ENCODE assay signal across 1 cellular context in the genomic region with DNA sequence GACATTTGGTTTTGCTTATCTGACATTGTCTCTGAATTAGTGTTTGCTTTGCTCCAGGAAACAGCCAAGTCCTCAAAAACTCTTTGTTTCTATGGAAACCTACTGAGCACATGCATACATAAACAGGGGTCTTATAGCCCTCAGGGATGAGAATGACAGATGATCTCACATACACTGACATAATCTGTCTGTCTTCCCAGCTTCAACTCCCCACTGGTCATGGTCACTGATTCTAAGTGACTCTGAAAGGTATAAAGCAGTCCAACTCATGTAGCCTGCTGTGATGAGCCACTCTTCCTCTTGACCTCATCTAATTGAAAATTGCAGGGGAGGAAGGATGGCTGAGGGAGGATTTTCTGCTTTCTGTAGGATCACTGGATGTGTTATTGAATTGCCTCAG.
A peak's percentile ranks its signal among the peaks of the same experiment; 100 is the strongest.
TF ChIP-seq lines count a peak whose summit lies in the region.

No MANE protein-coding gene starts in this region.

TF ChIP-seq in HEK293, 187 proteins besides CTCF, POLR2A, EP300 and RAD21 (continued from another document):
- TF ChIP-seq MZF1 (tag by site-specific recombination; IDR thresholded peaks at IDR 0.05; ENCODE audit: borderline replicate concordance) (0 out of 2 replicates have a peak, but pooled peaks have one; percentile 57), ZNF830 (tag by site-specific recombination; IDR thresholded peaks at IDR 0.05; ENCODE audit: low read depth) (no peak), ZNF341 (tag by site-specific recombination; IDR thresholded peaks at IDR 0.05; ENCODE audit: low read depth) (no peak), ZNF549 (tag by site-specific recombination; IDR thresholded peaks at IDR 0.05) (no peak), SP7 (tag by site-specific recombination; IDR thresholded peaks at IDR 0.05) (peak; percentile 98), PRDM1 (tag by site-specific recombination; IDR thresholded peaks at IDR 0.05) (no peak), WT1 (tag by site-specific recombination; IDR thresholded peaks at IDR 0.05) (peak; percentile 97), ZNF707 (tag by site-specific recombination; IDR thresholded peaks at IDR 0.05) (no peak), ZIC2 (tag by site-specific recombination; IDR thresholded peaks at IDR 0.05) (peak; percentile 87), ZNF660 (tag by site-specific recombination; IDR thresholded peaks at IDR 0.05) (peak; percentile 41; the same call in 1 of the 2 replicates), ZNF629 (tag by site-specific recombination; IDR thresholded peaks at IDR 0.05) (peak; percentile 77), ZBTB21 (tag by site-specific recombination; IDR thresholded peaks at IDR 0.05) (peak; percentile 52), IKZF3 (tag by site-specific recombination; IDR thresholded peaks at IDR 0.05) (peak; percentile 64), ZNF404 (tag by site-specific recombination; IDR thresholded peaks at IDR 0.05) (no peak), KLF9 (tag by site-specific recombination; IDR thresholded peaks at IDR 0.05; ENCODE audit: low read depth) (no peak), TRIM28 (IDR thresholded peaks at IDR 0.05; ENCODE audit: borderline replicate concordance, low read length) (peak; percentile 86), ZNF623 (tag by site-specific recombination; IDR thresholded peaks at IDR 0.05) (no peak), ZBTB17 (tag by site-specific recombination; IDR thresholded peaks at IDR 0.05) (peak; percentile 38; the same call in 1 of the 2 replicates)
- TF ChIP-seq, protein P1, sequence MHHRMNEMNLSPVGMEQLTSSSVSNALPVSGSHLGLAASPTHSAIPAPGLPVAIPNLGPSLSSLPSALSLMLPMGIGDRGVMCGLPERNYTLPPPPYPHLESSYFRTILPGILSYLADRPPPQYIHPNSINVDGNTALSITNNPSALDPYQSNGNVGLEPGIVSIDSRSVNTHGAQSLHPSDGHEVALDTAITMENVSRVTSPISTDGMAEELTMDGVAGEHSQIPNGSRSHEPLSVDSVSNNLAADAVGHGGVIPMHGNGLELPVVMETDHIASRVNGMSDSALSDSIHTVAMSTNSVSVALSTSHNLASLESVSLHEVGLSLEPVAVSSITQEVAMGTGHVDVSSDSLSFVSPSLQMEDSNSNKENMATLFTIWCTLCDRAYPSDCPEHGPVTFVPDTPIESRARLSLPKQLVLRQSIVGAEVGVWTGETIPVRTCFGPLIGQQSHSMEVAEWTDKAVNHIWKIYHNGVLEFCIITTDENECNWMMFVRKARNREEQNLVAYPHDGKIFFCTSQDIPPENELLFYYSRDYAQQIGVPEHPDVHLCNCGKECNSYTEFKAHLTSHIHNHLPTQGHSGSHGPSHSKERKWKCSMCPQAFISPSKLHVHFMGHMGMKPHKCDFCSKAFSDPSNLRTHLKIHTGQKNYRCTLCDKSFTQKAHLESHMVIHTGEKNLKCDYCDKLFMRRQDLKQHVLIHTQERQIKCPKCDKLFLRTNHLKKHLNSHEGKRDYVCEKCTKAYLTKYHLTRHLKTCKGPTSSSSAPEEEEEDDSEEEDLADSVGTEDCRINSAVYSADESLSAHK (tag by site-specific recombination; IDR thresholded peaks at IDR 0.05), result peak; percentile 26; the same call in 1 of the 2 replicates
- TF ChIP-seq, protein P2, sequence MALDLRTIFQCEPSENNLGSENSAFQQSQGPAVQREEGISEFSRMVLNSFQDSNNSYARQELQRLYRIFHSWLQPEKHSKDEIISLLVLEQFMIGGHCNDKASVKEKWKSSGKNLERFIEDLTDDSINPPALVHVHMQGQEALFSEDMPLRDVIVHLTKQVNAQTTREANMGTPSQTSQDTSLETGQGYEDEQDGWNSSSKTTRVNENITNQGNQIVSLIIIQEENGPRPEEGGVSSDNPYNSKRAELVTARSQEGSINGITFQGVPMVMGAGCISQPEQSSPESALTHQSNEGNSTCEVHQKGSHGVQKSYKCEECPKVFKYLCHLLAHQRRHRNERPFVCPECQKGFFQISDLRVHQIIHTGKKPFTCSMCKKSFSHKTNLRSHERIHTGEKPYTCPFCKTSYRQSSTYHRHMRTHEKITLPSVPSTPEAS (tag by site-specific recombination; IDR thresholded peaks at IDR 0.05), result no peak
- TF ChIP-seq, protein P3, sequence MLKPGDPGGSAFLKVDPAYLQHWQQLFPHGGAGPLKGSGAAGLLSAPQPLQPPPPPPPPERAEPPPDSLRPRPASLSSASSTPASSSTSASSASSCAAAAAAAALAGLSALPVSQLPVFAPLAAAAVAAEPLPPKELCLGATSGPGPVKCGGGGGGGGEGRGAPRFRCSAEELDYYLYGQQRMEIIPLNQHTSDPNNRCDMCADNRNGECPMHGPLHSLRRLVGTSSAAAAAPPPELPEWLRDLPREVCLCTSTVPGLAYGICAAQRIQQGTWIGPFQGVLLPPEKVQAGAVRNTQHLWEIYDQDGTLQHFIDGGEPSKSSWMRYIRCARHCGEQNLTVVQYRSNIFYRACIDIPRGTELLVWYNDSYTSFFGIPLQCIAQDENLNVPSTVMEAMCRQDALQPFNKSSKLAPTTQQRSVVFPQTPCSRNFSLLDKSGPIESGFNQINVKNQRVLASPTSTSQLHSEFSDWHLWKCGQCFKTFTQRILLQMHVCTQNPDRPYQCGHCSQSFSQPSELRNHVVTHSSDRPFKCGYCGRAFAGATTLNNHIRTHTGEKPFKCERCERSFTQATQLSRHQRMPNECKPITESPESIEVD (tag by site-specific recombination; IDR thresholded peaks at IDR 0.05), result peak; percentile 69
